10 cellular contexts compared by ENCODE assay signal in the genomic region with DNA sequence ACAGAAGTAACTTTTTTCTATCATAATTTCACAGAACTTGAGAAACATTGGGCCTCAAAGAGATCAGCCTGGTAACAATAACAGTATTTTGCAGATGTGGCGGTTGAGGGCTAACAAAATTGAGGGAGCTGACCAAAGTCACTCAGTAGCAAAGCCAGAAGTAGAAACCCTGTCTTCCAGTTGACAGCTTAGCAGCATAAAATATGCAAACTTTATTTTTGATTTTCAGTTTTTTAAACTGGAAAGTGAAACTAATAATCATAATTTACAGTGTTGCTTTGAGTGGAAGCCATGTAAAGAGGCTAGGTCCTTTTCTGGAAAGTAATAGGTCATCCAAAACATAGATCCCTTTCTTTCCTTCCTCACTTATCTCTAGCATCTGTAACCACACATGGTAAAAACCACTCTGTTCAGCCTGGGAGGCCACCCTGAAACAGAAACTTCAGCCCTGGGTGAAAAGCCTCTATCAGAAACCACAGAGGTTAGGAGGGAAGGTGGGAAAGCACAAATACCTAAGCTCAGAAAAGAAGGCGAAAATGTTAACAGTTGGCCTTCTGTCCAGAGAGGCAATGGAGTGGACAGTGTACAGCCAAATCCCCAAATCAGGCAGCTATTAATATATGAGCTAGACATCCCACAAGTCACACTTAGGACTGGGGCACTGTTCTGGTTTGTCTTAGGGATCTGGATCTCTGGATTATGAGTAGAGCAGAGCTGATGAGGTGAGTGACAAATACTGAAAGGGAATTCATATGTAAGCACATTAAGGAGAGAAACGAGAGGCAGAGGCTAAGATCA.
A peak's percentile ranks its signal among the peaks of the same experiment; 100 is the strongest.
DNase-seq lines count a peak whose midpoint lies in the region; ATAC-seq and TF ChIP-seq lines count a peak whose summit lies in the region.
"Had no signal": no experiment of that assay in that cellular context is flagged by ENCODE, and none has a peak within 500 bp of the region (broad histone marks: within the 10 kb centered on the region; RNA-seq: fewer than 3 reads in every experiment).

No MANE protein-coding gene starts in this region.

- H3K4me3 ChIP-seq in ACC112 (ENCODE audit: low read depth, low read length), result no peak overlapping the region
- H3K4me3 ChIP-seq in stomach, result no peak overlapping the region
- H3K4me3 ChIP-seq: body of pancreas had no signal

- no peaks in the 10 kb centered on the region for H3K79me2 ChIP-seq in ACC112 (ENCODE audit: control insufficient read depth, insufficient read depth, low read length, unreplicated experiment)

- 44 to 53% (median 50%) methylated on average over 3 of the region's 3 CpGs for WGBS in stomach, 5 donors

- peaks cover 8% of the 10 kb centered on the region for H3K4me1 ChIP-seq in ACC112 (ENCODE audit: control insufficient read depth, insufficient read depth, low read length, unreplicated experiment)
- peaks cover 0 to 13% (median 4%) of the 10 kb centered on the region in 4 donors for H3K4me1 ChIP-seq in stomach
- H3K4me1 ChIP-seq: body of pancreas had no signal

- no peak for TF ChIP-seq EP300 in stomach (IDR thresholded peaks at IDR 0.05)

- peak; percentile 88 for ATAC-seq in GM19351 (IDR thresholded peaks at IDR 0.05; ENCODE audit: unreplicated experiment)
- peak; percentile 86 for ATAC-seq in HG03025 (IDR thresholded peaks at IDR 0.05; ENCODE audit: low FRiP score, unreplicated experiment)
- ATAC-seq: body of pancreas, T-cell had no signal

- in situ Hi-C loops in SK-MEL-5 (cut with HindIII; ENCODE audit: low pct_unique_long_range_greater_than_20kb, low sequenced_read_pairs), result no loop called here

- H3K27ac ChIP-seq in ACC112 (ENCODE audit: low read depth, low read length) (no peak overlapping the region), stomach (no peak overlapping the region)
- H3K27ac ChIP-seq: body of pancreas had no signal

- peak overlapping the region; percentile 77 for H2AFZ ChIP-seq in ACC112 (ENCODE audit: low read length, unreplicated experiment)

- TF ChIP-seq CTCF in stomach (IDR thresholded peaks at IDR 0.05), result no peak

- no peak for TF ChIP-seq POLR2A in stomach (IDR thresholded peaks at IDR 0.05)

- intact Hi-C loops in stomach (cut with DNase I; ENCODE audit: low total_unique reads), result no loop called here

- H3K36me3 ChIP-seq in ACC112 (ENCODE audit: insufficient read depth, low read length) (no peaks in the 10 kb centered on the region), stomach (no peaks in the 10 kb centered on the region)

- DNase-seq in SK-MEL-5 (ENCODE audit: low read depth, low spot score) (peak; percentile 56), RPMI8226 (no peak), NCI-H2029 (lab: John Stamatoyannopoulos, UW) (no peak), stomach (no peak)
- no peak for DNase-seq in stimulated activated CD4-positive, alpha-beta T cell treated with anti-CD3 and anti-CD28 coated beads, Interleukin-4, amount 100 ng/mL, for 4 hours
- DNase-seq: body of pancreas, T-cell had no signal

- no peaks in the 10 kb centered on the region for H3K9me3 ChIP-seq in stomach
- H3K9me3 ChIP-seq: body of pancreas had no signal

- H3K27me3 ChIP-seq in ACC112 (ENCODE audit: insufficient read depth, low read length), result no peaks in the 10 kb centered on the region
- H3K27me3 ChIP-seq in stomach, result no peaks in the 10 kb centered on the region
- H3K27me3 ChIP-seq: body of pancreas had no signal
